Comparison of ENCODE assay signal across 15 cellular contexts in the genomic region with DNA sequence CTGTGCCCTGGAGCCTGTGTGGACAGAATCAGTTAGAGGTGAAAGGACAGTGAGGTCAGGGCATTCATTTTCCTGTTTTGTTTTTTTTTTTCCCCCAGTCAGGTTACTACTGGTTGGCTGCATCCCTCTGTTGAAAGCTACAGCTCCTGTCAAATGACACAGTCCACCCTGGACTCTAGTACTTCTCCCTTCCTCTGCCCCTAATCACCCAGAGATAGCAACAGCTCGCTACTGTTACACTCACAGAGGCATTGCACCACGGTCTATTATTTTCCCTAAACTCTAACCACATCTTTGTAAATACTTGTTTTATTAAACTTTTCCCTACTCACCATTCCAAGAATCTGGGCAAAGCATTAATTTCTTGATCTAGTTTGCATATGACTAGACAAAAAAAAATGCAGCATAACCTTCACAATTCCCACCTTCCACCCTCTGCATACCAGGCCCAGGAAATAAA.
A peak's percentile ranks its signal among the peaks of the same experiment; 100 is the strongest.
DNase-seq lines count a peak whose midpoint lies in the region; ATAC-seq and TF ChIP-seq lines count a peak whose summit lies in the region.
"Had no signal": no experiment of that assay in that cellular context is flagged by ENCODE, and none has a peak within 500 bp of the region (broad histone marks: within the 10 kb centered on the region; RNA-seq: fewer than 3 reads in every experiment).

No MANE protein-coding gene starts in this region.

- no peaks in the 10 kb centered on the region for H4K20me1 ChIP-seq in osteoblast (ENCODE audit: insufficient read depth, low read length)

- no peaks in the 10 kb centered on the region for H3K36me3 ChIP-seq in RWPE2 (ENCODE audit: low read depth)
- H3K36me3 ChIP-seq in osteoblast (ENCODE audit: insufficient read depth, low read length), result no peaks in the 10 kb centered on the region
- H3K36me3 ChIP-seq: tibial nerve had no signal

- H3K27ac ChIP-seq in RWPE2 (ENCODE audit: poor library complexity, severe bottlenecking) (peak overlapping the region; percentile 76), osteoblast (ENCODE audit: low read depth, low read length) (no peak overlapping the region)
- H3K27ac ChIP-seq: tibial nerve had no signal

- peaks cover 30% of the 10 kb centered on the region for H3K4me1 ChIP-seq in RWPE2 (ENCODE audit: insufficient read depth, poor library complexity, severe bottlenecking)
- peaks cover 11% of the 10 kb centered on the region for H3K4me1 ChIP-seq in osteoblast (ENCODE audit: insufficient read depth, low read length)

- H3K27me3 ChIP-seq in RWPE2 (ENCODE audit: insufficient read depth, poor library complexity, severe bottlenecking) (no peaks in the 10 kb centered on the region), osteoblast (ENCODE audit: insufficient read depth, low read length) (no peaks in the 10 kb centered on the region)
- H3K27me3 ChIP-seq: tibial nerve had no signal

- H3K9me3 ChIP-seq in RWPE2 (ENCODE audit: severe bottlenecking) (no peaks in the 10 kb centered on the region), osteoblast (ENCODE audit: low read depth, low read length) (no peaks in the 10 kb centered on the region)
- H3K9me3 ChIP-seq: tibial nerve had no signal

- H2AFZ ChIP-seq in osteoblast (ENCODE audit: low read length), result peak overlapping the region; percentile 49

- H3K4me2 ChIP-seq in osteoblast (ENCODE audit: insufficient read depth, low read length), result no peak overlapping the region

- ATAC-seq in RWPE2 (ENCODE audit: low read depth) (peak; percentile 82), HG02763 (IDR thresholded peaks at IDR 0.05; ENCODE audit: unreplicated experiment) (no peak), HG02588 (IDR thresholded peaks at IDR 0.05; ENCODE audit: unreplicated experiment) (no peak)
- ATAC-seq: activated naive CD8-positive, alpha-beta T cell treated with anti-CD3 and anti-CD28 coated beads, Interleukin-2, amount 50 U/mL, for 24 hours; activated T-cell treated with anti-CD3 and anti-CD28 coated beads, Interleukin-2, amount 50 U/mL, for 4 hours had no signal

- TF ChIP-seq CTCF in RWPE2 (IDR thresholded peaks at IDR 0.05; ENCODE audit: poor library complexity, severe bottlenecking), result no peak
- TF ChIP-seq CTCF in osteoblast (IDR thresholded peaks at IDR 0.05; ENCODE audit: extremely low read depth, low read depth, low read length), result no peak

- H3K4me3 ChIP-seq in RWPE2 (ENCODE audit: severe bottlenecking), result no peak overlapping the region
- no peak overlapping the region for H3K4me3 ChIP-seq in osteoblast (ENCODE audit: insufficient read depth, low read length)
- H3K4me3 ChIP-seq: tibial nerve had no signal

- H3K79me2 ChIP-seq in osteoblast (ENCODE audit: insufficient read depth, low read length), result no peaks in the 10 kb centered on the region

- DNase-seq in EH (ENCODE audit: low read depth), result peak; percentile 80
- no peak for DNase-seq in RWPE2 (ENCODE audit: low spot score)
- peak; percentile 37 for DNase-seq in glomerular visceral epithelial cell (ENCODE audit: extremely low spot score)
- DNase-seq in osteoblast (ENCODE audit: insufficient read length, low spot score, missing footprints), result peak; percentile 49
- no peak for DNase-seq in activated CD4-positive, alpha-beta T cell treated with anti-CD3 and anti-CD28 coated beads for 4 hours
- DNase-seq in stimulated activated CD4-positive, alpha-beta T cell treated with anti-CD3 and anti-CD28 coated beads, Interleukin-1b, Interleukin-23, amount 100 ng/mL, for 48 hours, result no peak
- DNase-seq: activated CD4-positive, alpha-beta T cell treated with anti-CD3 and anti-CD28 coated beads for 48 hours; activated naive CD8-positive, alpha-beta T cell treated with anti-CD3 and anti-CD28 coated beads, Interleukin-2, amount 50 U/mL, for 24 hours; activated T-cell treated with anti-CD3 and anti-CD28 coated beads, Interleukin-2, amount 50 U/mL, for 4 hours; KBM-7; NCI-H774; stimulated activated CD4-positive, alpha-beta T cell treated with anti-CD3 and anti-CD28 coated beads, Interleukin-2, amount 100 ng/mL, for 48 hours had no signal

Comparison
In these comparisons a context has a peak if more than half of its experiments do, and no peak if none do; other contexts are left out.
1. DNase-seq: peak in EH (single experiment), glomerular visceral epithelial cell (single experiment) and osteoblast (single experiment); none in RWPE2 (single experiment), activated CD4-positive, alpha-beta T cell treated with anti-CD3 and anti-CD28 coated beads for 4 hours (0 of 2) and stimulated activated CD4-positive, alpha-beta T cell treated with anti-CD3 and anti-CD28 coated beads, Interleukin-1b, Interleukin-23, amount 100 ng/mL, for 48 hours (single experiment).